In the genomic region with DNA sequence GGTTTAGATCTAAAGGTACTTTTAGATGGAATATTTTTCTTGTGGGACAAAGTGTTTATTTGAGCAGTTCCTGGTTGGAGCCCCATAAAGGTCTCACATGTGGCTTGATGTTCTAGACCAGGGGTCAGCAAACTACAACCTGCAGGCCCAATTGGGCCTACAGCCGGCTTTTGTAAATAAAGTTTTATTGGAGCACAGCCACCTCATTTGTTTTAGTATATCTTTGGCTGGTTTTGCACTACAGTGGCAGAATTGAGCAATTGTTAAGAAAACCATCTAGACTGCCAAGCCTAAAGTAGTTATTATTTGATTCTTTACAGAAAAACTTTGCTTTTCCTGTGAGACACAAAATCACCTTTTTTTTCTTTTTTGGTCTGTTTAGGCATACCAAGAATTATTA, we compare ENCODE assay signal across 26 cellular contexts.
"Had no signal": no experiment of that assay in that cellular context is flagged by ENCODE, and none has a peak within 500 bp of the region (broad histone marks: within the 10 kb centered on the region; RNA-seq: fewer than 3 reads in every experiment).

No MANE protein-coding gene starts in this region.

- DNase-seq: effector CD4-positive, alpha-beta T cell; endodermal cell; erythroblast; gastrocnemius medialis; heart right ventricle; hypothalamus; left ventricle myocardium inferior; naive thymus-derived CD4-positive, alpha-beta T cell; nephron progenitor cell; psoas muscle; retina; right lobe of liver; spleen; stimulated activated CD4-positive, alpha-beta T cell treated with anti-CD3 and anti-CD28 coated beads, Interleukin-15, amount 100 ng/mL, for 24 hours; stimulated activated CD4-positive, alpha-beta T cell treated with anti-CD3 and anti-CD28 coated beads, Interleukin-1b, Interleukin-23, amount 100 ng/mL, for 48 hours; stimulated activated CD4-positive, alpha-beta T cell treated with anti-CD3 and anti-CD28 coated beads, Interleukin-4, amount 100 ng/mL, for 24 hours; testis; upper lobe of right lung had no signal

- H3K27ac Mint-ChIP-seq: endodermal cell; nephron progenitor cell; stimulated activated memory B cell treated with anti-CD40 and anti-IgM and Interleukin-4, amounts not matched to agents 10 μg/mL and 1 μg/mL and 100 μg/mL, for 72 hours; stimulated activated naive CD8-positive, alpha-beta T cell treated with anti-CD3 and anti-CD28 coated beads, Interleukin-15, Interleukin-2, amounts not matched to agents 100 ng/mL and 50 ng/mL, for 24 hours had no signal

- H3K9me3 Mint-ChIP-seq: endodermal cell; nephron progenitor cell; stimulated activated naive CD8-positive, alpha-beta T cell treated with anti-CD3 and anti-CD28 coated beads, Interleukin-15, Interleukin-2, amounts not matched to agents 100 ng/mL and 50 ng/mL, for 24 hours had no signal

- H3K4me1 Mint-ChIP-seq: endodermal cell; nephron progenitor cell; stimulated activated memory B cell treated with anti-CD40 and anti-IgM and Interleukin-4, amounts not matched to agents 10 μg/mL and 1 μg/mL and 100 μg/mL, for 72 hours had no signal

- H3K27me3 Mint-ChIP-seq: naive thymus-derived CD4-positive, alpha-beta T cell; stimulated activated memory B cell treated with anti-CD40 and anti-IgM and Interleukin-4, amounts not matched to agents 10 μg/mL and 1 μg/mL and 100 μg/mL, for 72 hours; stimulated activated naive CD8-positive, alpha-beta T cell treated with anti-CD3 and anti-CD28 coated beads, Interleukin-15, Interleukin-2, amounts not matched to agents 100 ng/mL and 50 ng/mL, for 24 hours had no signal

- H3K9me3 ChIP-seq: gastrocnemius medialis, psoas muscle, right lobe of liver, testis, tibial nerve, upper lobe of right lung, vagina had no signal

- ATAC-seq: gastrocnemius medialis; heart right ventricle; naive thymus-derived CD4-positive, alpha-beta T cell; psoas muscle; stimulated activated memory B cell treated with anti-CD40 and anti-IgM and Interleukin-4, amounts not matched to agents 10 μg/mL and 1 μg/mL and 100 μg/mL, for 72 hours; upper lobe of right lung had no signal

- FAIRE-seq: endothelial cell of umbilical vein, keratinocyte had no signal

- H3K36me3 ChIP-seq: gastrocnemius medialis, right lobe of liver, upper lobe of right lung, vagina had no signal

- H3K4me1 ChIP-seq: gastrocnemius medialis, left ventricle myocardium inferior, psoas muscle, right lobe of liver, testis, tibial nerve, upper lobe of right lung, vagina had no signal

- H3K27me3 ChIP-seq: gastrocnemius medialis, heart right ventricle, right lobe of liver, spleen, testis, tibial nerve, upper lobe of right lung, vagina had no signal

- H3K27ac ChIP-seq: coronary artery, gastrocnemius medialis, heart right ventricle, left ventricle myocardium inferior, psoas muscle, right lobe of liver, spleen, testis, tibial nerve, upper lobe of right lung, vagina had no signal

- H3K4me3 ChIP-seq: coronary artery, gastrocnemius medialis, heart right ventricle, left ventricle myocardium inferior, lung, psoas muscle, right lobe of liver, spleen, testis, tibial nerve, upper lobe of right lung, vagina had no signal

- H3K4me3 Mint-ChIP-seq: endodermal cell; naive thymus-derived CD4-positive, alpha-beta T cell; nephron progenitor cell; stimulated activated memory B cell treated with anti-CD40 and anti-IgM and Interleukin-4, amounts not matched to agents 10 μg/mL and 1 μg/mL and 100 μg/mL, for 72 hours; stimulated activated naive CD8-positive, alpha-beta T cell treated with anti-CD3 and anti-CD28 coated beads, Interleukin-15, Interleukin-2, amounts not matched to agents 100 ng/mL and 50 ng/mL, for 24 hours had no signal
